ENCODE assay signal across 11 cellular contexts in the genomic region with DNA sequence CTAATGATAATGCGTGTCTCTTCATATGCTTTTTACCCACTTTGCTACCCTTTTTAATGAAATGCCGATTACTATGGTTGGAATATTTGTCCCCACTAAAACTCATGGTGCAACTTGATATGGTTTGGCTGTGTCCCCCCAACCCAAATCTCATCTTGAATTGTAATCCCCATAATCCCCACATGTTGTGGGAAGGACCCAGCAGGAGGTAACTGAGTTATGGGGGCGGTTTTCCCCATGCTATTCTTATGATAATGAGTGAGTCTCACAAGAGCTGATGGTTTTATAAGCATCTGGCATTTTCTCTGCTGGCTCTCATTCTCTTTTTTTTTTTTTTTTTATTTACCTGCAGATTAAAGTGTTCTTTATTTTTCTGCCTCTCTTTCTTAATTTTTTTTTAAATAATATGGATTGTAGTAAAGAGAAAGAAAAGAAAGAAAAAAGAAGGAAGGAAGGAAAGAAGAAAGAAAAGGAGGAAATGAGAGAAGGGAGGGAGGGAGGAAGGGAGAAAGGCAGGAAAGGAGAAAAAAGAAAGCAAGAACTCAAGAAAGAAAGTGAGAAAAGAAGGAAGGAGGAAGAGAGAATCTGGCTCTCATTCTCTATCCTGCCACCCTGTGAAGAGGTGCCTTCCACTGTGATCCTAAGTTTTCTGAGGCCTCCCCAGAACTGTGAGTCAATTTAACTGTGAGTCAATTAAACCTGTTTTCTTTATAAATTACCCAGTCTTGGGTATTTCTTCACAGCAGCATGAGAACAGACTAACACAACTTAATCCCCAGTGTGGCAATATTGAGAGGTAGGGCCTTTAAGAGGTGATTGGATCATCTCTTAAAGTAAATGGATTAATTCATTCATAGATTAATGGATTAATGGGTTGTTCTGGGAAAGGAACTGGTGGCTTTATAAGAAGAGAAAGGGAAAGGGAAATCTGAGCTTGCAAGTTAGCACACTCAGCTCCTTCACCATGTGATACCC. TPM values are rescaled to one million over a fixed set of nuclear protein-coding genes. Genes with fewer than 3 reads are reported as not detected.
DNase-seq lines count a peak whose midpoint lies in the region; ATAC-seq, FAIRE-seq and TF ChIP-seq lines count a peak whose summit lies in the region.
"Not testable (repeated sequence)": the region's sequence is repeated elsewhere in the genome, so short reads cannot be mapped to it uniquely, and the experiment has no call there.
"Had no signal": no experiment of that assay in that cellular context is flagged by ENCODE, and none has a peak within 500 bp of the region (broad histone marks: within the 10 kb centered on the region; RNA-seq: fewer than 3 reads in every experiment).

No MANE protein-coding gene starts in this region.

- not testable (repeated sequence) for H3K79me1 ChIP-seq in H1 (ENCODE audit: low read depth, low read length)

- H3K27ac ChIP-seq in H1 (ENCODE audit: low read depth, low read length); iPS-20b (ENCODE audit: low read length); pancreas: not testable (repeated sequence)

- H2BK15ac ChIP-seq in H1 (ENCODE audit: low read length), result not testable (repeated sequence)

- not testable (repeated sequence) for H3K56ac ChIP-seq in H1 (replicated peaks; ENCODE audit: insufficient read length, low read depth, low read length)

- not testable (repeated sequence) for H3K79me2 ChIP-seq in H1 (ENCODE audit: control insufficient read depth in 1 of 2, insufficient read depth in 2 of 2, low read length in 2 of 2)

- DNase-seq in DMS 273 (lab: John Stamatoyannopoulos, UW; ENCODE audit: unreplicated experiment), result peak; percentile 5
- peak; percentile 74 to 78 for DNase-seq in HAP-1 (ENCODE audit: low spot score in 2 of 2)
- DNase-seq in M059J (ENCODE audit: low read depth), result peak; percentile 12
- DNase-seq in NCI-H82 (lab: John Stamatoyannopoulos, UW), result peak; percentile 92
- DNase-seq in amniotic epithelial cell (ENCODE audit: low read depth), result peak; percentile 47
- DNase-seq in H1 (ENCODE audit: low read depth in 1 of 2, low spot score in 2 of 2); pancreas: not testable (repeated sequence)

- POLR2A ChIA-PET in H1 (lab: Charles Lee; ENCODE audit: partially characterized antibody), result interaction anchor here (1.1 to 3.3 kb wide), 2 partner anchors 10 to 19 kb away, joined by 3 to 12 read pairs; a partner anchor contains a TSS

- H4K91ac ChIP-seq in H1 (replicated peaks; ENCODE audit: insufficient read length, low read length), result not testable (repeated sequence)

- not testable (repeated sequence) for H2BK12ac ChIP-seq in H1 (ENCODE audit: low read depth, low read length)

- peaks cover 21% of the 10 kb centered on the region for H3K4me1 ChIP-seq in HAP-1
- H3K4me1 ChIP-seq in H1 (replicated peaks in 1 of 4; ENCODE audit: control insufficient read depth in 3 of 4, insufficient read depth in 4 of 4, low read length in 3 of 4); iPS-20b (ENCODE audit: insufficient read depth, low read length); pancreas: not testable (repeated sequence)

- not testable (repeated sequence) for ATAC-seq in pancreas

- not testable (repeated sequence) for H4K8ac ChIP-seq in H1 (ENCODE audit: extremely low read depth, insufficient read depth, low read length)

- H2AK5ac ChIP-seq in H1 (ENCODE audit: low read depth, low read length), result not testable (repeated sequence)

- H3K36me3 ChIP-seq in HAP-1 (replicated peaks), result peaks cover 17% of the 10 kb centered on the region
- not testable (repeated sequence) for H3K36me3 ChIP-seq in H1 (ENCODE audit: control insufficient read depth in 2 of 4, insufficient read depth in 4 of 4, low read length in 3 of 4); iPS-20b (ENCODE audit: insufficient read depth, low read depth, low read length); pancreas

- H2BK5ac ChIP-seq in H1 (ENCODE audit: low read depth, low read length), result not testable (repeated sequence)

- not testable (repeated sequence) for H3K14ac ChIP-seq in H1 (ENCODE audit: insufficient read length)

- FAIRE-seq in H1 (lab: Jason Lieb, UNC), result not testable (repeated sequence)
- peak; percentile 93 for FAIRE-seq in pancreas (lab: Jason Lieb, UNC)

- not testable (repeated sequence) for TF ChIP-seq CTCF in H1 (IDR thresholded peaks at IDR 0.05; ENCODE audit: control extremely low read depth in 1 of 3, insufficient read depth in 1 of 3, low read depth in 1 of 3, low read length in 3 of 3); pancreas (IDR thresholded peaks at IDR 0.05)

- not testable (repeated sequence) for H3K27me3 ChIP-seq in HAP-1 (ENCODE audit: low read depth); H1 (replicated peaks in 1 of 4; ENCODE audit: control insufficient read depth in 3 of 4, extremely low read depth in 1 of 4, insufficient read depth in 3 of 4, low read length in 3 of 4); iPS-20b (ENCODE audit: insufficient read depth, low read length); pancreas

- TF ChIP-seq POLR2A in H1 (IDR thresholded peaks at IDR 0.05; ENCODE audit: control extremely low read depth in 1 of 2, low read depth in 2 of 2, low read length in 2 of 2), result not testable (repeated sequence)

- H3K23me2 ChIP-seq in H1 (ENCODE audit: low read depth, low read length), result not testable (repeated sequence)

- not testable (repeated sequence) for H4K20me1 ChIP-seq in H1 (replicated peaks in 1 of 2; ENCODE audit: control insufficient read depth in 1 of 2, insufficient read depth in 2 of 2, low read length in 2 of 2)

- H2BK20ac ChIP-seq in H1 (ENCODE audit: low read length), result not testable (repeated sequence)

- not testable (repeated sequence) for H3K4ac ChIP-seq in H1 (replicated peaks; ENCODE audit: insufficient read length, low read depth, low read length)

- not testable (repeated sequence) for H3K18ac ChIP-seq in H1 (ENCODE audit: extremely low read depth, low read length)

- in situ Hi-C loops in HAP-1 (cut with MboI; ENCODE audit: low sequenced_read_pairs), result not testable (repeated sequence)

- H3K4me2 ChIP-seq in H1 (ENCODE audit: insufficient read depth in 1 of 2, low read depth in 2 of 2, low read length in 2 of 2), result not testable (repeated sequence)

- intact Hi-C loops in pancreas (cut with DNase I), result not testable (repeated sequence)

- not testable (repeated sequence) for H3K9me3 ChIP-seq in HAP-1; H1 (ENCODE audit: insufficient read depth in 2 of 2, low read depth in 1 of 2, low read length in 1 of 2); iPS-20b (ENCODE audit: insufficient read depth, low read depth, low read length); pancreas

- CTCF ChIA-PET in H1 (lab: Charles Lee; ENCODE audit: partially characterized antibody), result interaction anchor here (1.1 kb wide), 1 partner anchor 56 kb away, joined by 3 read pairs; no protein-coding TSS in a partner anchor

- 56% methylated on average over 3 of the region's 3 CpGs; no CpG with 5 or more reads in 1 of the 2 experiments for WGBS in H1 (ENCODE audit: extremely low coverage in 1 of 2, insufficient coverage in 1 of 2, insufficient read length in 1 of 2, insufficient replicate concordance in 2 of 2, low coverage in 1 of 2, low lambda C conversion rate in 2 of 2, missing lambda C conversion rate in 1 of 2), 2 experiments
- 71 to 93% methylated on average over 3 of the region's 3 CpGs for WGBS in pancreas, 2 donors

- H3K9ac ChIP-seq in H1 (replicated peaks in 1 of 4; ENCODE audit: extremely low read depth in 1 of 4, low read depth in 3 of 4, low read length in 3 of 4); iPS-20b (ENCODE audit: low read depth, low read length): not testable (repeated sequence)

- TF ChIP-seq EP300 in H1 (IDR thresholded peaks at IDR 0.05; ENCODE audit: borderline replicate concordance in 1 of 2, low read depth in 2 of 2, low read length in 2 of 2), result not testable (repeated sequence)

- H2AFZ ChIP-seq in H1 (ENCODE audit: low read length), result not testable (repeated sequence)

- peak overlapping the region; percentile 64 for H2BK120ac ChIP-seq in H1 (replicated peaks; ENCODE audit: low read depth, low read length)

- not testable (repeated sequence) for H3K23ac ChIP-seq in H1 (ENCODE audit: insufficient read length)

- not testable (repeated sequence) for TF ChIP-seq RAD21 in H1 (IDR thresholded peaks at IDR 0.05 in 1 of 2, conservative IDR thresholded peaks at IDR 0.05 in 1 of 2; ENCODE audit: low read depth in 2 of 2, low read length in 2 of 2)

- H3K4me3 ChIP-seq in HAP-1, pancreas: not testable (repeated sequence)
- H3K4me3 ChIP-seq in H1 (ENCODE audit: extremely low read depth in 1 of 4, insufficient read depth in 2 of 4, low read depth in 3 of 4, low read length in 4 of 4) (peak overlapping the region in 1 of 4 experiments; percentile 9; a peak in 1 of 8 replicates), iPS-20b (ENCODE audit: low read length) (peak overlapping the region; percentile 13; the same call in 1 of the 2 replicates)

- not testable (repeated sequence) for H4K5ac ChIP-seq in H1 (ENCODE audit: insufficient read length, low read depth, low read length)

RNA-seq across cellular contexts. Expression of a gene that starts 9.3 kb away (rescaled TPM):
- 166 and 172 TPM in 2 replicates for total RNA-seq in M059J (2014; rRNA removed; shearing (Covaris generic))
- total RNA-seq in H1 (2021; fragmentation: NEBNext Ultra II Directional; extraction: Animal tissue kit (Norgen Biotek cat#: 25700)), result 59.0 and 68.0 TPM in 2 replicates
- 92.1 and 128 TPM in 2 replicates for polyA plus RNA-seq in H1 (2011; rRNA removed)
- polyA plus RNA-seq in H1 (2011; cell fraction: cytosol; rRNA removed), result 47.3 TPM
- 97.4 TPM for polyA plus RNA-seq in H1 (2011; cell fraction: nucleus; rRNA removed)
- 88.8 to 105 TPM (median 100 TPM) in 4 replicates for polyA plus RNA-seq in H1 (2012, experiment 1 of 2)
- 98.9 TPM for polyA plus RNA-seq in H1 (2012, experiment 2 of 2)
- 74.7 TPM for polyA plus RNA-seq in H1 (2013, experiment 1 of 2)
- 76.0 TPM for polyA plus RNA-seq in H1 (2013, experiment 2 of 2)
- polyA minus RNA-seq in H1 (2011; rRNA and poly(A)+ RNA removed), result 18.1 and 21.9 TPM in 2 replicates
- polyA minus RNA-seq in H1 (2011; cell fraction: cytosol; rRNA and poly(A)+ RNA removed), result 37.6 TPM
- polyA minus RNA-seq in H1 (2011; cell fraction: nucleus; rRNA and poly(A)+ RNA removed), result 36.0 TPM
- total RNA-seq in pancreas, result 10 to 100 TPM; 10.6 to 34.7 (median 16.3) TPM
- 10 to 100 TPM; 55.5 to 72.9 TPM for polyA plus RNA-seq in pancreas

RNA-seq across cellular contexts. Expression of a gene that starts 10.5 kb away (rescaled TPM):
- total RNA-seq in M059J (2014; rRNA removed; shearing (Covaris generic)), result 40.3 and 51.3 TPM in 2 replicates
- total RNA-seq in H1 (2021; fragmentation: NEBNext Ultra II Directional; extraction: Animal tissue kit (Norgen Biotek cat#: 25700)), result 32.2 and 34.3 TPM in 2 replicates
- polyA plus RNA-seq in H1 (2011; rRNA removed) (139 and 142 TPM in 2 replicates), pancreas (10 to 100 TPM; 52.8 to 62.9 TPM)
- 57.3 TPM for polyA plus RNA-seq in H1 (2011; cell fraction: cytosol; rRNA removed)
- polyA plus RNA-seq in H1 (2011; cell fraction: nucleus; rRNA removed), result 74.8 TPM
- 54.3 to 92.3 TPM (median 88.9 TPM) in 4 replicates for polyA plus RNA-seq in H1 (2012, experiment 1 of 2)
- polyA plus RNA-seq in H1 (2012, experiment 2 of 2), result 97.6 TPM
- 79.0 TPM for polyA plus RNA-seq in H1 (2013, experiment 1 of 2)
- 81.0 TPM for polyA plus RNA-seq in H1 (2013, experiment 2 of 2)
- 14.3 and 28.5 TPM in 2 replicates for polyA minus RNA-seq in H1 (2011; rRNA and poly(A)+ RNA removed)
- polyA minus RNA-seq in H1 (2011; cell fraction: cytosol; rRNA and poly(A)+ RNA removed), result 20.3 TPM
- polyA minus RNA-seq in H1 (2011; cell fraction: nucleus; rRNA and poly(A)+ RNA removed), result 19.4 TPM
- total RNA-seq in pancreas, result 10 to 100 TPM in 2 of 6 donors, 1 to 10 TPM in 4; 7.3 to 16.4 (median 9.1) TPM

RNA-seq across cellular contexts. Expression of a gene that starts 19.1 kb away (rescaled TPM):
- 49.2 and 57.1 TPM in 2 replicates for total RNA-seq in M059J (2014; rRNA removed; shearing (Covaris generic))
- 6.2 and 6.4 TPM in 2 replicates for total RNA-seq in H1 (2021; fragmentation: NEBNext Ultra II Directional; extraction: Animal tissue kit (Norgen Biotek cat#: 25700))
- polyA plus RNA-seq in H1 (2011; rRNA removed) (5.0 and 7.1 TPM in 2 replicates), pancreas (1 to 10 TPM; 4.5 to 8.6 TPM)
- 3.0 TPM for polyA plus RNA-seq in H1 (2011; cell fraction: cytosol; rRNA removed)
- 4.7 TPM for polyA plus RNA-seq in H1 (2011; cell fraction: nucleus; rRNA removed)
- 5.0 to 6.7 TPM (median 5.2 TPM) in 4 replicates for polyA plus RNA-seq in H1 (2012, experiment 1 of 2)
- 6.1 TPM for polyA plus RNA-seq in H1 (2012, experiment 2 of 2)
- 6.8 TPM for polyA plus RNA-seq in H1 (2013, experiment 1 of 2)
- polyA plus RNA-seq in H1 (2013, experiment 2 of 2), result 6.7 TPM
- polyA minus RNA-seq in H1 (2011; rRNA and poly(A)+ RNA removed), result 1.4 TPM in 2 replicates
- 3.8 TPM for polyA minus RNA-seq in H1 (2011; cell fraction: cytosol; rRNA and poly(A)+ RNA removed)
- 3.5 TPM for polyA minus RNA-seq in H1 (2011; cell fraction: nucleus; rRNA and poly(A)+ RNA removed)
- total RNA-seq in pancreas, result 1 to 10 TPM; 1.8 to 6.1 (median 2.9) TPM
- total RNA-seq: HT1080 had no signal

RNA-seq across cellular contexts. Expression of a gene that starts 50.6 kb away (rescaled TPM):
- 12.6 and 13.4 TPM in 2 replicates for total RNA-seq in M059J (2014; rRNA removed; shearing (Covaris generic))
- 2.1 and 2.3 TPM in 2 replicates for total RNA-seq in H1 (2021; fragmentation: NEBNext Ultra II Directional; extraction: Animal tissue kit (Norgen Biotek cat#: 25700))
- polyA plus RNA-seq in H1 (2011; rRNA removed), result 2.8 and 4.6 TPM in 2 replicates
- 2.2 TPM for polyA plus RNA-seq in H1 (2011; cell fraction: cytosol; rRNA removed)
- 13.7 TPM for polyA plus RNA-seq in H1 (2011; cell fraction: nucleus; rRNA removed)
- 1.5 to 2.6 TPM (median 2.3 TPM) in 4 replicates for polyA plus RNA-seq in H1 (2012, experiment 1 of 2)
- polyA plus RNA-seq in H1 (2012, experiment 2 of 2), result 0.46 TPM
- 8.5 TPM for polyA plus RNA-seq in H1 (2013, experiment 1 of 2)
- 7.6 TPM for polyA plus RNA-seq in H1 (2013, experiment 2 of 2)
- 0.17 and 0.57 TPM in 2 replicates for polyA minus RNA-seq in H1 (2011; rRNA and poly(A)+ RNA removed)
- 0.73 TPM for polyA minus RNA-seq in H1 (2011; cell fraction: cytosol; rRNA and poly(A)+ RNA removed)
- polyA minus RNA-seq in H1 (2011; cell fraction: nucleus; rRNA and poly(A)+ RNA removed), result 2.6 TPM
- 1 to 10 TPM in 4 of 6 donors, under 1 TPM in 2; 0.74 to 1.9 (median 1.2) TPM for total RNA-seq in pancreas
- polyA plus RNA-seq in pancreas, result 1 to 10 TPM; 4.0 to 4.4 TPM
- total RNA-seq: CD4-positive, alpha-beta memory T cell; HT1080; T-cell had no signal
- polyA plus RNA-seq: CD4-positive, alpha-beta memory T cell had no signal

RNA-seq across cellular contexts. Expression of a gene that starts 57.1 kb away (rescaled TPM):
- 0.37 and 0.39 TPM in 2 replicates for total RNA-seq in M059J (2014; rRNA removed; shearing (Covaris generic))
- 4.2 TPM in 2 replicates for total RNA-seq in H1 (2021; fragmentation: NEBNext Ultra II Directional; extraction: Animal tissue kit (Norgen Biotek cat#: 25700))
- 4.6 and 7.7 TPM in 2 replicates for polyA plus RNA-seq in H1 (2011; rRNA removed)
- 5.4 TPM for polyA plus RNA-seq in H1 (2011; cell fraction: cytosol; rRNA removed)
- polyA plus RNA-seq in H1 (2011; cell fraction: nucleus; rRNA removed), result 7.4 TPM
- 2.7 to 4.2 TPM (median 3.6 TPM) in 4 replicates for polyA plus RNA-seq in H1 (2012, experiment 1 of 2)
- 2.6 TPM for polyA plus RNA-seq in H1 (2012, experiment 2 of 2)
- polyA plus RNA-seq in H1 (2013, experiment 1 of 2), result 2.8 TPM
- 3.0 TPM for polyA plus RNA-seq in H1 (2013, experiment 2 of 2)
- polyA minus RNA-seq in H1 (2011; rRNA and poly(A)+ RNA removed), result 3.6 and 6.2 TPM in 2 replicates
- polyA minus RNA-seq in H1 (2011; cell fraction: cytosol; rRNA and poly(A)+ RNA removed), result 3.0 TPM
- 14.3 TPM for polyA minus RNA-seq in H1 (2011; cell fraction: nucleus; rRNA and poly(A)+ RNA removed)
- under 1 TPM; 0.37 to 0.67 (median 0.59) TPM for total RNA-seq in pancreas
- polyA plus RNA-seq in pancreas, result 1 to 10 TPM in 1 of 2 donors, under 1 TPM in 1; 0.80 to 1.2 TPM
